In genomic region chr10:11874568-11875182, GRCh38 we compare ENCODE assay signal across 8 cellular contexts. TPM values are rescaled to one million over a fixed set of nuclear protein-coding genes. Genes with fewer than 3 reads are reported as not detected.
DNase-seq lines count a peak whose midpoint lies in the region; ATAC-seq and TF ChIP-seq lines count a peak whose summit lies in the region.
"Had no signal": no experiment of that assay in that cellular context is flagged by ENCODE, and none has a peak within 500 bp of the region (broad histone marks: within the 10 kb centered on the region; RNA-seq: fewer than 3 reads in every experiment).

No MANE protein-coding gene starts in this region.

- peak overlapping the region in 1 of 2 donors; percentile 91 for H3K27ac ChIP-seq in lung (ENCODE audit: low read depth in 1 of 2, low read length in 1 of 2)
- no peak overlapping the region for H3K27ac ChIP-seq in tibial artery
- H3K27ac ChIP-seq: neutrophil had no signal

- H3K9me3 ChIP-seq in lung (ENCODE audit: control insufficient read depth in 2 of 2, insufficient read depth in 1 of 2, low read length in 1 of 2) (no peaks in the 10 kb centered on the region), tibial artery (no peaks in the 10 kb centered on the region)
- H3K9me3 ChIP-seq: neutrophil had no signal

- ATAC-seq in HG02588 (IDR thresholded peaks at IDR 0.05; ENCODE audit: unreplicated experiment) (peak; percentile 53), lung (ENCODE audit: insufficient read depth, low FRiP score) (peak; percentile 44), HG03457 (IDR thresholded peaks at IDR 0.05; ENCODE audit: unreplicated experiment) (no peak)

- TF ChIP-seq CTCF in choroid plexus epithelial cell (conservative IDR thresholded peaks at IDR 0.05; ENCODE audit: low read depth, low read length) = no peak
- no peak for TF ChIP-seq CTCF in lung (IDR thresholded peaks at IDR 0.05; ENCODE audit: control extremely low read depth, extremely low read depth)
- no peak for TF ChIP-seq CTCF in tibial artery (IDR thresholded peaks at IDR 0.05)

- intact Hi-C loops in tibial artery (cut with DNase I; ENCODE audit: low total_unique reads) = no loop called here

- peak; percentile 47 for DNase-seq in SK-MEL-5 (ENCODE audit: low read depth, low spot score)
- peak; percentile 64 for DNase-seq in choroid plexus epithelial cell (ENCODE audit: low read depth)
- DNase-seq in lung (ENCODE audit: low spot score) = peak; percentile 78
- peak; percentile 49 to 55 for DNase-seq in stimulated activated CD8-positive, alpha-beta memory T cell treated with anti-CD3 and anti-CD28 coated beads, Interleukin-7, amount 100 ng/mL, for 4 hours (ENCODE audit: low read depth in 2 of 2)
- DNase-seq in tibial artery = no peak

- WGBS in lung, 2 donors = 11 to 18% methylated on average over 11 of the region's 11 CpGs

- H3K36me3 ChIP-seq in lung (ENCODE audit: control insufficient read depth in 2 of 2, insufficient read depth in 2 of 2, low read length in 2 of 2) = peaks cover 0 to 6% of the 10 kb centered on the region in 2 donors
- H3K36me3 ChIP-seq in tibial artery = no peaks in the 10 kb centered on the region
- H3K36me3 ChIP-seq: neutrophil had no signal

- H3K4me3 ChIP-seq in choroid plexus epithelial cell (ENCODE audit: low read depth, low read length) (no peak overlapping the region), lung (no peak overlapping the region), tibial artery (no peak overlapping the region)

- in situ Hi-C loops in SK-MEL-5 (cut with HindIII; ENCODE audit: low pct_unique_long_range_greater_than_20kb, low sequenced_read_pairs) = no loop called here

- H3K4me1 ChIP-seq in lung (ENCODE audit: control insufficient read depth in 2 of 2, insufficient read depth in 2 of 2, low read length in 2 of 2) = peaks cover 0 to 14% of the 10 kb centered on the region in 2 donors
- H3K4me1 ChIP-seq in tibial artery = peaks cover 0 to 25% (median 18%) of the 10 kb centered on the region in 4 donors

- H3K27me3 ChIP-seq in lung (ENCODE audit: control insufficient read depth, insufficient read depth) = no peaks in the 10 kb centered on the region
- peaks cover 0 to 5% of the 10 kb centered on the region in 2 donors for H3K27me3 ChIP-seq in tibial artery
- H3K27me3 ChIP-seq: neutrophil had no signal

RNA-seq across cellular contexts. Expression of gene PROSER2, which starts 51.5 kb away (rescaled TPM):
- total RNA-seq in SK-MEL-5 (2014; rRNA removed; shearing (Covaris generic)) = 4.4 and 5.9 TPM in 2 replicates
- polyA plus RNA-seq in SK-MEL-5 (2015; cell fraction: cytosol; rRNA removed) = 8.3 TPM in 2 replicates
- 4.0 and 4.1 TPM in 2 replicates for polyA plus RNA-seq in SK-MEL-5 (2015; cell fraction: nucleus; rRNA removed)
- 10 to 100 TPM in 1 of 2 donors, 1 to 10 TPM in 1; 8.2 to 23.9 TPM for total RNA-seq in lung
- 10 to 100 TPM in 1 of 2 donors, 1 to 10 TPM in 1; 9.0 to 11.6 TPM for polyA plus RNA-seq in lung

Comparison
In these comparisons a context has a peak if more than half of its experiments do, and no peak if none do; other contexts are left out.
1. DNase-seq: peak in SK-MEL-5 (single experiment), choroid plexus epithelial cell (single experiment), lung (single experiment) and stimulated activated CD8-positive, alpha-beta memory T cell treated with anti-CD3 and anti-CD28 coated beads, Interleukin-7, amount 100 ng/mL, for 4 hours (2 of 2); none in tibial artery (0 of 2).